Comparison of ENCODE assay signal across 14 cellular contexts in genomic region chr21:43602277-43603229, GRCh38. TPM values are rescaled to one million over a fixed set of nuclear protein-coding genes. Genes with fewer than 3 reads are reported as not detected.
DNase-seq lines count a peak whose midpoint lies in the region; ATAC-seq and TF ChIP-seq lines count a peak whose summit lies in the region.
"Had no signal": no experiment of that assay in that cellular context is flagged by ENCODE, and none has a peak within 500 bp of the region (broad histone marks: within the 10 kb centered on the region; RNA-seq: fewer than 3 reads in every experiment).

No MANE protein-coding gene starts in this region.

- peaks cover 8% of the 10 kb centered on the region for H3K27me3 Mint-ChIP-seq in activated naive CD4-positive, alpha-beta T cell treated with anti-CD3 and anti-CD28 coated beads, Interleukin-2, amount 10 ng/mL, durations not matched to agents 7 days and 5 days
- H3K27me3 Mint-ChIP-seq in activated naive CD4-positive, alpha-beta T cell treated with anti-CD3 and anti-CD28 coated beads for 36 hours (ENCODE audit: low read depth), result no peaks in the 10 kb centered on the region
- H3K27me3 Mint-ChIP-seq: activated T-cell treated with anti-CD3 and anti-CD28 coated beads, Interleukin-2, amount 50 U/mL, for 24 hours had no signal

- POLR2A ChIA-PET in Panc1 (lab: Charles Lee), result no interaction called here

- no peaks in the 10 kb centered on the region for H3K36me3 Mint-ChIP-seq in activated naive CD4-positive, alpha-beta T cell treated with anti-CD3 and anti-CD28 coated beads, Interleukin-2, amount 10 ng/mL, durations not matched to agents 7 days and 5 days
- H3K36me3 Mint-ChIP-seq in activated naive CD4-positive, alpha-beta T cell treated with anti-CD3 and anti-CD28 coated beads for 36 hours (ENCODE audit: low read depth), result no peaks in the 10 kb centered on the region

- no peak overlapping the region for H3K4me3 Mint-ChIP-seq in activated naive CD4-positive, alpha-beta T cell treated with anti-CD3 and anti-CD28 coated beads, Interleukin-2, amount 10 ng/mL, durations not matched to agents 7 days and 5 days
- no peak overlapping the region for H3K4me3 Mint-ChIP-seq in activated naive CD4-positive, alpha-beta T cell treated with anti-CD3 and anti-CD28 coated beads for 36 hours
- H3K4me3 Mint-ChIP-seq: activated T-cell treated with anti-CD3 and anti-CD28 coated beads, Interleukin-2, amount 50 U/mL, for 24 hours had no signal

- H3K36me3 ChIP-seq in Panc1 (ENCODE audit: control insufficient read depth, insufficient read depth, low read length), result no peaks in the 10 kb centered on the region
- no peaks in the 10 kb centered on the region for H3K36me3 ChIP-seq in left lung
- no peaks in the 10 kb centered on the region for H3K36me3 ChIP-seq in subcutaneous abdominal adipose tissue (ENCODE audit: control insufficient read depth in 5 of 5, insufficient read depth in 5 of 5, low read length in 5 of 5)

- no peaks in the 10 kb centered on the region for H3K9me3 Mint-ChIP-seq in activated naive CD4-positive, alpha-beta T cell treated with anti-CD3 and anti-CD28 coated beads, Interleukin-2, amount 10 ng/mL, durations not matched to agents 7 days and 5 days
- H3K9me3 Mint-ChIP-seq in activated naive CD4-positive, alpha-beta T cell treated with anti-CD3 and anti-CD28 coated beads for 36 hours, result no peaks in the 10 kb centered on the region
- H3K9me3 Mint-ChIP-seq: activated T-cell treated with anti-CD3 and anti-CD28 coated beads, Interleukin-2, amount 50 U/mL, for 24 hours had no signal

- DNase-seq in activated naive CD4-positive, alpha-beta T cell treated with anti-CD3 and anti-CD28 coated beads, Interleukin-2, amount 10 ng/mL, durations not matched to agents 7 days and 5 days, result no peak
- DNase-seq in activated naive CD4-positive, alpha-beta T cell treated with anti-CD3 and anti-CD28 coated beads for 36 hours, result no peak
- DNase-seq in Panc1 (ENCODE audit: low read depth, low spot score), result no peak
- no peak for DNase-seq in left lung
- DNase-seq in NCI-H82 (lab: John Stamatoyannopoulos, UW), result no peak
- no peak for DNase-seq in NCI-H128 (lab: John Stamatoyannopoulos, UW; ENCODE audit: unreplicated experiment)
- DNase-seq: activated CD4-positive, alpha-beta T cell treated with anti-CD3 and anti-CD28 coated beads for 4 hours; activated T-cell treated with anti-CD3 and anti-CD28 coated beads, Interleukin-2, amount 50 U/mL, for 24 hours; COR-L47; Karpas-422; NCI-H187 treated with DMSO at 0.1 percent for 48 hours had no signal

- H3K27ac ChIP-seq in Panc1 (ENCODE audit: low read length) (peak overlapping the region; percentile 80), left lung (peak overlapping the region; percentile 21 to 63), subcutaneous abdominal adipose tissue (ENCODE audit: low read depth, low read length) (peak overlapping the region; percentile 42)
- H3K27ac ChIP-seq: parathyroid adenoma had no signal

- no TSS peak for BruUV-seq in Panc1 (replicated peaks; lab: Mats Ljungman, UMichigan)

- H3K4me1 Mint-ChIP-seq in activated naive CD4-positive, alpha-beta T cell treated with anti-CD3 and anti-CD28 coated beads, Interleukin-2, amount 10 ng/mL, durations not matched to agents 7 days and 5 days, result peaks cover 22% of the 10 kb centered on the region
- H3K4me1 Mint-ChIP-seq in activated naive CD4-positive, alpha-beta T cell treated with anti-CD3 and anti-CD28 coated beads for 36 hours (ENCODE audit: low read depth), result peaks cover 9% of the 10 kb centered on the region

- ATAC-seq in Panc1 (no peak), left lung (peak; percentile 56), HG03469 (IDR thresholded peaks at IDR 0.05; ENCODE audit: unreplicated experiment) (no peak)

- H3K9me3 ChIP-seq in Panc1 (ENCODE audit: control insufficient read depth, insufficient read depth, low read depth, low read length), result no peaks in the 10 kb centered on the region
- no peaks in the 10 kb centered on the region for H3K9me3 ChIP-seq in left lung
- no peaks in the 10 kb centered on the region for H3K9me3 ChIP-seq in subcutaneous abdominal adipose tissue (ENCODE audit: control insufficient read depth in 5 of 5, low read length in 5 of 5)

- CTCF ChIA-PET in activated naive CD4-positive, alpha-beta T cell treated with anti-CD3 and anti-CD28 coated beads, Interleukin-2, amount 10 ng/mL, durations not matched to agents 7 days and 5 days (lab: Charles Lee), result interaction anchor here (1.1 kb wide), 1 partner anchor 21 kb away, joined by 3 read pairs; no protein-coding TSS in a partner anchor
- CTCF ChIA-PET in activated naive CD4-positive, alpha-beta T cell treated with anti-CD3 and anti-CD28 coated beads for 36 hours (lab: Charles Lee), result interaction anchor here (1.5 to 1.6 kb wide), 2 partner anchors 9 to 39 kb away, joined by 4 to 5 read pairs; no protein-coding TSS in a partner anchor
- CTCF ChIA-PET in Panc1 (lab: Charles Lee), result interaction anchor here (1.3 kb wide), 1 partner anchor 9 kb away, joined by 3 read pairs; no protein-coding TSS in a partner anchor

- H3K9ac ChIP-seq in subcutaneous abdominal adipose tissue (ENCODE audit: low read length in 5 of 5), result peak overlapping the region in 1 of 5 donors; percentile 17
- H3K9ac ChIP-seq: parathyroid adenoma had no signal

- peak overlapping the region; percentile 3 for H3K27ac Mint-ChIP-seq in activated naive CD4-positive, alpha-beta T cell treated with anti-CD3 and anti-CD28 coated beads, Interleukin-2, amount 10 ng/mL, durations not matched to agents 7 days and 5 days
- H3K27ac Mint-ChIP-seq in activated naive CD4-positive, alpha-beta T cell treated with anti-CD3 and anti-CD28 coated beads for 36 hours, result no peak overlapping the region
- H3K27ac Mint-ChIP-seq: activated T-cell treated with anti-CD3 and anti-CD28 coated beads, Interleukin-2, amount 50 U/mL, for 24 hours had no signal

- H3K4me3 ChIP-seq in Panc1 (ENCODE audit: low read depth in 2 of 2, low read length in 2 of 2) (no peak overlapping the region), left lung (no peak overlapping the region), subcutaneous abdominal adipose tissue (ENCODE audit: low read depth in 1 of 5, low read length in 5 of 5) (no peak overlapping the region)

- in situ Hi-C loops in Panc1 (cut with HindIII; ENCODE audit: low pct_unique_long_range_greater_than_20kb, low sequenced_read_pairs), result no loop called here

- TF ChIP-seq CTCF in Panc1 (IDR thresholded peaks at IDR 0.05) (no peak), left lung (IDR thresholded peaks at IDR 0.05) (no peak)

- H3K4me1 ChIP-seq in Panc1 (ENCODE audit: control insufficient read depth, insufficient read depth, low read length), result peaks cover 58% of the 10 kb centered on the region
- no peaks in the 10 kb centered on the region for H3K4me1 ChIP-seq in left lung
- H3K4me1 ChIP-seq in subcutaneous abdominal adipose tissue (ENCODE audit: control insufficient read depth in 5 of 5, insufficient read depth in 5 of 5, low read length in 5 of 5), result peaks cover 0 to 34% (median 26%) of the 10 kb centered on the region in 5 donors
- H3K4me1 ChIP-seq: parathyroid adenoma had no signal

- H3K27me3 ChIP-seq in Panc1 (ENCODE audit: control insufficient read depth, insufficient read depth, low read length) (no peaks in the 10 kb centered on the region), left lung (no peaks in the 10 kb centered on the region), subcutaneous abdominal adipose tissue (ENCODE audit: control insufficient read depth in 5 of 5, insufficient read depth in 4 of 5, low read length in 5 of 5) (no peaks in the 10 kb centered on the region)

- intact Hi-C loops in activated naive CD4-positive, alpha-beta T cell treated with anti-CD3 and anti-CD28 coated beads for 36 hours (cut with micrococcal nuclease), result no loop called here
- intact Hi-C loops in Panc1 (cut with micrococcal nuclease; ENCODE audit: unreplicated experiment) (no loop called here), left lung (cut with DNase I) (no loop called here)

RNA-seq across cellular contexts. Expression of gene HSF2BP, which starts 56.7 kb away (rescaled TPM):
- total RNA-seq in activated naive CD4-positive, alpha-beta T cell treated with anti-CD3 and anti-CD28 coated beads for 36 hours, result 1 to 10 TPM; 1.3 to 2.1 TPM
- total RNA-seq in Panc1 (2021; ENCODE audit: unreplicated experiment) (4.2 TPM), left lung (under 1 TPM; 0.29 to 0.58 TPM)
- polyA plus RNA-seq in Panc1 (2012; ENCODE audit: insufficient read length), result 3.5 TPM

RNA-seq across cellular contexts. Expression of gene RRP1B, which starts 56.8 kb away (rescaled TPM):
- total RNA-seq in activated naive CD4-positive, alpha-beta T cell treated with anti-CD3 and anti-CD28 coated beads for 36 hours, result 10 to 100 TPM; 59.6 to 60.6 TPM
- total RNA-seq in Panc1 (2021; ENCODE audit: unreplicated experiment), result 30.7 TPM
- polyA plus RNA-seq in Panc1 (2012; ENCODE audit: insufficient read length), result 13.6 TPM
- total RNA-seq in left lung, result 10 to 100 TPM; 16.0 to 20.3 TPM
